In genomic region chr22:22513619-22514018, GRCh38 we compare ENCODE assay signal across 10 cellular contexts. TPM values are rescaled to one million over a fixed set of nuclear protein-coding genes. Genes with fewer than 3 reads are reported as not detected.
"Had no signal": no experiment of that assay in that cellular context is flagged by ENCODE, and none has a peak within 500 bp of the region (broad histone marks: within the 10 kb centered on the region; RNA-seq: fewer than 3 reads in every experiment).

No MANE protein-coding gene starts in this region.

- H3K9ac ChIP-seq: GM23248 had no signal

- H3K36me3 ChIP-seq: HAP-1 had no signal

- ATAC-seq: HCT116 had no signal

- H3K27ac ChIP-seq: GM23248 had no signal

- H3K4me3 ChIP-seq: GM23248, HAP-1 had no signal

- FAIRE-seq: HTR-8/SVneo had no signal

- H3K27ac Mint-ChIP-seq: HFFc6 had no signal

- H2AFZ ChIP-seq: GM23248 had no signal

- H3K4me3 Mint-ChIP-seq: HFFc6 had no signal

- DNase-seq: GM23248, GOT3, H7, HFFc6, IMR-90, KBM-7 had no signal

RNA-seq across cellular contexts. Expression of gene ZNF280B, which starts 5.1 kb away (rescaled TPM):
- total RNA-seq: HT-29 had no signal

RNA-seq across cellular contexts. Expression of gene ZNF280A, which starts 6.5 kb away (rescaled TPM):
- total RNA-seq: GM23248, HT-29, IMR-90 had no signal
- polyA plus RNA-seq: GM23248, IMR-90 had no signal

RNA-seq across cellular contexts. Expression of gene PRAME, which starts 45.4 kb away (rescaled TPM):
- total RNA-seq: GM23248, H7, HFFc6, HT-29, IMR-90 had no signal
- polyA plus RNA-seq: GM23248, IMR-90 had no signal
